ENCODE assay signal across 2 cellular contexts in the genomic region with DNA sequence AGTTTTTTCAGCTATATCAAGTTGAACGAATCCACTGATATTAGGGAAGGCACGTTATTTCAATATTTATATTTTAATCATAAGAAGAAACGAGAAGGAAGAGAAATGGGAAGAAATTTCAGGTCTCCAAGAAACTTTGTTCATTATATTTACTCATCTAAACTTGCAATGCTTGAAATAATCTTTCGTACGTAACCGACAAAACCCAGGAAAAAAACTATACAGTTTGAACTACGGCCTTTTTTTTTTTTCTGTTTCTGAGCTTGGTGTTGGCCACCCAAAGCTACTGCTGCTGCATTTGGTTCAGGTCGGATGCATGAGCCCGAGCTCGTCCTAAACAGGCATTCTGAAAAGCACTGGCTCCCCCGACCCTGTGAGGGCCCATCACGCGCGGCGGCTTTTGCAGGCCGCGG.
TF ChIP-seq lines count a peak whose summit lies in the region.

No MANE protein-coding gene starts in this region.

TF ChIP-seq in H1, 55 proteins besides CTCF, POLR2A, EP300 and RAD21:
- TF ChIP-seq KDM4A (IDR thresholded peaks at IDR 0.05; ENCODE audit: low read depth, low read length, severe bottlenecking) (no peak), GTF2F1 (IDR thresholded peaks at IDR 0.05; ENCODE audit: borderline replicate concordance, low read depth, low read length) (no peak), GABPA (IDR thresholded peaks at IDR 0.05; ENCODE audit: borderline replicate concordance, insufficient read depth, low read length) (no peak), SP1 (IDR thresholded peaks at IDR 0.05; ENCODE audit: low read depth, low read length) (no peak), TBP (IDR thresholded peaks at IDR 0.05; ENCODE audit: low read depth, low read length) (no peak), YY1 (IDR thresholded peaks at IDR 0.05; ENCODE audit: low read depth, low read length) (no peak), BRCA1 (IDR thresholded peaks at IDR 0.05; ENCODE audit: low read depth, low read length) (no peak), KDM5A (IDR thresholded peaks at IDR 0.05; ENCODE audit: low read length) (no peak), ASH2L (IDR thresholded peaks at IDR 0.05; ENCODE audit: low read length) (no peak), EGR1 (IDR thresholded peaks at IDR 0.05; ENCODE audit: borderline replicate concordance, low read depth, low read length) (no peak)
- TF ChIP-seq, protein P1, sequence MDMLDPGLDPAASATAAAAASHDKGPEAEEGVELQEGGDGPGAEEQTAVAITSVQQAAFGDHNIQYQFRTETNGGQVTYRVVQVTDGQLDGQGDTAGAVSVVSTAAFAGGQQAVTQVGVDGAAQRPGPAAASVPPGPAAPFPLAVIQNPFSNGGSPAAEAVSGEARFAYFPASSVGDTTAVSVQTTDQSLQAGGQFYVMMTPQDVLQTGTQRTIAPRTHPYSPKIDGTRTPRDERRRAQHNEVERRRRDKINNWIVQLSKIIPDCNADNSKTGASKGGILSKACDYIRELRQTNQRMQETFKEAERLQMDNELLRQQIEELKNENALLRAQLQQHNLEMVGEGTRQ (IDR thresholded peaks at IDR 0.05; ENCODE audit: low read length) = no peak

TF ChIP-seq in neural cell, 6 proteins besides CTCF, POLR2A, EP300 and RAD21:
- no peak for TF ChIP-seq SMC3 (conservative IDR thresholded peaks at IDR 0.05; ENCODE audit: poor library complexity)
- TF ChIP-seq MXI1 (conservative IDR thresholded peaks at IDR 0.05; ENCODE audit: poor library complexity, severe bottlenecking) = no peak
- TF ChIP-seq, protein P2, sequence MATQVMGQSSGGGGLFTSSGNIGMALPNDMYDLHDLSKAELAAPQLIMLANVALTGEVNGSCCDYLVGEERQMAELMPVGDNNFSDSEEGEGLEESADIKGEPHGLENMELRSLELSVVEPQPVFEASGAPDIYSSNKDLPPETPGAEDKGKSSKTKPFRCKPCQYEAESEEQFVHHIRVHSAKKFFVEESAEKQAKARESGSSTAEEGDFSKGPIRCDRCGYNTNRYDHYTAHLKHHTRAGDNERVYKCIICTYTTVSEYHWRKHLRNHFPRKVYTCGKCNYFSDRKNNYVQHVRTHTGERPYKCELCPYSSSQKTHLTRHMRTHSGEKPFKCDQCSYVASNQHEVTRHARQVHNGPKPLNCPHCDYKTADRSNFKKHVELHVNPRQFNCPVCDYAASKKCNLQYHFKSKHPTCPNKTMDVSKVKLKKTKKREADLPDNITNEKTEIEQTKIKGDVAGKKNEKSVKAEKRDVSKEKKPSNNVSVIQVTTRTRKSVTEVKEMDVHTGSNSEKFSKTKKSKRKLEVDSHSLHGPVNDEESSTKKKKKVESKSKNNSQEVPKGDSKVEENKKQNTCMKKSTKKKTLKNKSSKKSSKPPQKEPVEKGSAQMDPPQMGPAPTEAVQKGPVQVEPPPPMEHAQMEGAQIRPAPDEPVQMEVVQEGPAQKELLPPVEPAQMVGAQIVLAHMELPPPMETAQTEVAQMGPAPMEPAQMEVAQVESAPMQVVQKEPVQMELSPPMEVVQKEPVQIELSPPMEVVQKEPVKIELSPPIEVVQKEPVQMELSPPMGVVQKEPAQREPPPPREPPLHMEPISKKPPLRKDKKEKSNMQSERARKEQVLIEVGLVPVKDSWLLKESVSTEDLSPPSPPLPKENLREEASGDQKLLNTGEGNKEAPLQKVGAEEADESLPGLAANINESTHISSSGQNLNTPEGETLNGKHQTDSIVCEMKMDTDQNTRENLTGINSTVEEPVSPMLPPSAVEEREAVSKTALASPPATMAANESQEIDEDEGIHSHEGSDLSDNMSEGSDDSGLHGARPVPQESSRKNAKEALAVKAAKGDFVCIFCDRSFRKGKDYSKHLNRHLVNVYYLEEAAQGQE (IDR thresholded peaks at IDR 0.05; ENCODE audit: borderline replicate concordance) = no peak
- TF ChIP-seq POLR2AphosphoS5 (IDR thresholded peaks at IDR 0.05) = no peak
- TF ChIP-seq TAF1 (IDR thresholded peaks at IDR 0.05; ENCODE audit: low read depth) = no peak
- TF ChIP-seq EZH2 (IDR thresholded peaks at IDR 0.05; ENCODE audit: borderline replicate concordance, insufficient read depth, low read length, poor library complexity, severe bottlenecking) = no peak
TF ChIP-seq in neural cell: peak in this region for 0.
